ENCODE assay signal across 1 cellular context in genomic region chr4:54669831-54670230, GRCh38.
TF ChIP-seq lines count a peak whose summit lies in the region.

No MANE protein-coding gene starts in this region.

TF ChIP-seq in HCT116, 20 proteins besides CTCF, POLR2A, EP300 and RAD21 (continued from another document):
- TF ChIP-seq, protein P1, sequence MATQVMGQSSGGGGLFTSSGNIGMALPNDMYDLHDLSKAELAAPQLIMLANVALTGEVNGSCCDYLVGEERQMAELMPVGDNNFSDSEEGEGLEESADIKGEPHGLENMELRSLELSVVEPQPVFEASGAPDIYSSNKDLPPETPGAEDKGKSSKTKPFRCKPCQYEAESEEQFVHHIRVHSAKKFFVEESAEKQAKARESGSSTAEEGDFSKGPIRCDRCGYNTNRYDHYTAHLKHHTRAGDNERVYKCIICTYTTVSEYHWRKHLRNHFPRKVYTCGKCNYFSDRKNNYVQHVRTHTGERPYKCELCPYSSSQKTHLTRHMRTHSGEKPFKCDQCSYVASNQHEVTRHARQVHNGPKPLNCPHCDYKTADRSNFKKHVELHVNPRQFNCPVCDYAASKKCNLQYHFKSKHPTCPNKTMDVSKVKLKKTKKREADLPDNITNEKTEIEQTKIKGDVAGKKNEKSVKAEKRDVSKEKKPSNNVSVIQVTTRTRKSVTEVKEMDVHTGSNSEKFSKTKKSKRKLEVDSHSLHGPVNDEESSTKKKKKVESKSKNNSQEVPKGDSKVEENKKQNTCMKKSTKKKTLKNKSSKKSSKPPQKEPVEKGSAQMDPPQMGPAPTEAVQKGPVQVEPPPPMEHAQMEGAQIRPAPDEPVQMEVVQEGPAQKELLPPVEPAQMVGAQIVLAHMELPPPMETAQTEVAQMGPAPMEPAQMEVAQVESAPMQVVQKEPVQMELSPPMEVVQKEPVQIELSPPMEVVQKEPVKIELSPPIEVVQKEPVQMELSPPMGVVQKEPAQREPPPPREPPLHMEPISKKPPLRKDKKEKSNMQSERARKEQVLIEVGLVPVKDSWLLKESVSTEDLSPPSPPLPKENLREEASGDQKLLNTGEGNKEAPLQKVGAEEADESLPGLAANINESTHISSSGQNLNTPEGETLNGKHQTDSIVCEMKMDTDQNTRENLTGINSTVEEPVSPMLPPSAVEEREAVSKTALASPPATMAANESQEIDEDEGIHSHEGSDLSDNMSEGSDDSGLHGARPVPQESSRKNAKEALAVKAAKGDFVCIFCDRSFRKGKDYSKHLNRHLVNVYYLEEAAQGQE (IDR thresholded peaks at IDR 0.05; ENCODE audit: low read depth): no peak
- TF ChIP-seq ZBTB33 (IDR thresholded peaks at IDR 0.05; ENCODE audit: extremely low read depth, insufficient replicate concordance, low read length) (no peak), ZFX (IDR thresholded peaks at IDR 0.05) (no peak), EZH2phosphoT487 (IDR thresholded peaks at IDR 0.05; ENCODE audit: borderline replicate concordance) (no peak), CBX3 (IDR thresholded peaks at IDR 0.05; ENCODE audit: low read depth) (no peak), POLR2AphosphoS5 (IDR thresholded peaks at IDR 0.05; ENCODE audit: low read depth, low read length) (no peak), JUND (IDR thresholded peaks at IDR 0.05) (no peak)
- TF ChIP-seq, protein P2, sequence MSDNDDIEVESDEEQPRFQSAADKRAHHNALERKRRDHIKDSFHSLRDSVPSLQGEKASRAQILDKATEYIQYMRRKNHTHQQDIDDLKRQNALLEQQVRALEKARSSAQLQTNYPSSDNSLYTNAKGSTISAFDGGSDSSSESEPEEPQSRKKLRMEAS (IDR thresholded peaks at IDR 0.05): no peak
TF ChIP-seq in HCT116: peak in this region for 0.
